ENCODE assay signal across 1 cellular context in genomic region chr11:112255075-112255739, GRCh38.
TF ChIP-seq lines count a peak whose summit lies in the region.

No MANE protein-coding gene starts in this region.

TF ChIP-seq in K562, 482 proteins besides CTCF, POLR2A, EP300 and RAD21 (continued from another document):
- TF ChIP-seq PBX2 (CRISPR knock-in tag; IDR thresholded peaks at IDR 0.05; ENCODE audit: low read depth) (no peak), PBX2 (tag; conservative IDR thresholded peaks at IDR 0.05; ENCODE audit: low read depth) (0 out of 2 replicates have a peak, but pooled peaks have one; percentile 33), THRAP3 (IDR thresholded peaks at IDR 0.05; ENCODE audit: borderline replicate concordance) (no peak), L3MBTL2 (IDR thresholded peaks at IDR 0.05) (0 out of 2 replicates have a peak, but pooled peaks have one; percentile 17), FOXK2 (conservative IDR thresholded peaks at IDR 0.05 in 1 of 2, IDR thresholded peaks at IDR 0.05 in 1 of 2; ENCODE audit: low read depth in 2 of 2) (no peak), POLR2AphosphoS2 (IDR thresholded peaks at IDR 0.05; ENCODE audit: low read length) (no peak), MIER1 (IDR thresholded peaks at IDR 0.05; ENCODE audit: low read depth) (no peak), PHB2 (IDR thresholded peaks at IDR 0.05; ENCODE audit: low read depth) (no peak), ZBTB49 (CRISPR knock-in tag; IDR thresholded peaks at IDR 0.05; ENCODE audit: borderline replicate concordance) (no peak), RFX1 (IDR thresholded peaks at IDR 0.05) (no peak), TRIM25 (IDR thresholded peaks at IDR 0.05; ENCODE audit: borderline replicate concordance) (no peak), FOSL1 (tag; conservative IDR thresholded peaks at IDR 0.05) (peak; percentile 40; the same call in 1 of the 2 replicates), FOXJ3 (CRISPR knock-in tag; IDR thresholded peaks at IDR 0.05) (no peak), ELF4 (CRISPR knock-in tag; IDR thresholded peaks at IDR 0.05) (no peak), RBM17 (IDR thresholded peaks at IDR 0.05; ENCODE audit: borderline replicate concordance, low read depth, low read length) (no peak), ZNF785 (CRISPR knock-in tag; IDR thresholded peaks at IDR 0.05) (no peak), MEIS2 (IDR thresholded peaks at IDR 0.05; ENCODE audit: partially characterized antibody) (no peak), SP1 (CRISPR knock-in tag; IDR thresholded peaks at IDR 0.05) (no peak), HOXB6 (CRISPR knock-in tag; IDR thresholded peaks at IDR 0.05; ENCODE audit: borderline replicate concordance) (no peak)
TF ChIP-seq in K562: peak in this region for 16.
